ENCODE assay signal across 10 cellular contexts in genomic region chr6:158043008-158043407, GRCh38.
DNase-seq lines count a peak whose midpoint lies in the region; ATAC-seq and TF ChIP-seq lines count a peak whose summit lies in the region.
"Had no signal": no experiment of that assay in that cellular context is flagged by ENCODE, and none has a peak within 500 bp of the region (broad histone marks: within the 10 kb centered on the region; RNA-seq: fewer than 3 reads in every experiment).

No MANE protein-coding gene starts in this region.

- H3K36me3 ChIP-seq in vagina: no peaks in the 10 kb centered on the region
- H3K36me3 ChIP-seq: right lobe of liver had no signal

- H3K4me3 ChIP-seq in vagina: no peak overlapping the region
- H3K4me3 ChIP-seq: right lobe of liver had no signal

- no peak overlapping the region for H3K4me3 Mint-ChIP-seq in activated T-cell treated with anti-CD3 and anti-CD28 coated beads, Interleukin-2, amount 50 U/mL, for 4 hours

- DNase-seq in activated T-cell treated with anti-CD3 and anti-CD28 coated beads, Interleukin-2, amount 50 U/mL, for 4 hours: peak; percentile 1
- DNase-seq in activated T-cell treated with anti-CD3 and anti-CD28 coated beads for 4 hours (no peak), cardiac septum (ENCODE audit: low spot score) (peak; percentile 74), posterior vena cava (ENCODE audit: low spot score) (peak; percentile 78), vagina (ENCODE audit: extremely low spot score in 2 of 2) (no peak), foreskin keratinocyte (no peak), NCI-H1930 (lab: John Stamatoyannopoulos, UW) (no peak)
- DNase-seq: cerebellar nuclear complex had no signal

- TF ChIP-seq CTCF in vagina (IDR thresholded peaks at IDR 0.05) (no peak), foreskin keratinocyte (conservative IDR thresholded peaks at IDR 0.05) (no peak)

- peaks cover 36% of the 10 kb centered on the region for H3K4me1 Mint-ChIP-seq in activated T-cell treated with anti-CD3 and anti-CD28 coated beads, Interleukin-2, amount 50 U/mL, for 4 hours (ENCODE audit: low read depth)

- H3K36me3 Mint-ChIP-seq in activated T-cell treated with anti-CD3 and anti-CD28 coated beads, Interleukin-2, amount 50 U/mL, for 4 hours (ENCODE audit: insufficient read depth): peaks cover 33% of the 10 kb centered on the region

- H3K4me1 ChIP-seq in vagina: peaks cover 45% of the 10 kb centered on the region
- H3K4me1 ChIP-seq in foreskin keratinocyte: peaks cover 28% of the 10 kb centered on the region

- H3K27me3 Mint-ChIP-seq in activated T-cell treated with anti-CD3 and anti-CD28 coated beads, Interleukin-2, amount 50 U/mL, for 4 hours (ENCODE audit: low read depth): no peaks in the 10 kb centered on the region

- H3K9me3 Mint-ChIP-seq in activated T-cell treated with anti-CD3 and anti-CD28 coated beads, Interleukin-2, amount 50 U/mL, for 4 hours: no peaks in the 10 kb centered on the region

- no peak for ATAC-seq in activated T-cell treated with anti-CD3 and anti-CD28 coated beads, Interleukin-2, amount 50 U/mL, for 4 hours
- ATAC-seq in foreskin keratinocyte: no peak
- ATAC-seq in GM19467 (IDR thresholded peaks at IDR 0.05; ENCODE audit: unreplicated experiment): no peak

- H3K27ac ChIP-seq in vagina: peak overlapping the region; percentile 81
- H3K27ac ChIP-seq in foreskin keratinocyte: no peak overlapping the region
- H3K27ac ChIP-seq: right lobe of liver had no signal

- intact Hi-C loops in cardiac septum (cut with DNase I): loop anchor here (2.0 to 5.0 kb wide), 3 partner anchors 18 to 61 kb away; partner anchors contain the start of gene SYNJ2
- intact Hi-C loops in posterior vena cava (cut with DNase I): no loop called here
- intact Hi-C loops in vagina (cut with DNase I): no loop called here

- H3K9me3 ChIP-seq in vagina: no peaks in the 10 kb centered on the region
- H3K9me3 ChIP-seq: right lobe of liver had no signal

- no peak for TF ChIP-seq POLR2A in vagina (IDR thresholded peaks at IDR 0.05)

- H3K27me3 ChIP-seq in vagina (no peaks in the 10 kb centered on the region), foreskin keratinocyte (no peaks in the 10 kb centered on the region)
- H3K27me3 ChIP-seq: right lobe of liver had no signal

Comparison
In these comparisons a context has a peak if more than half of its experiments do, and no peak if none do; other contexts are left out.
1. DNase-seq: peak in activated T-cell treated with anti-CD3 and anti-CD28 coated beads, Interleukin-2, amount 50 U/mL, for 4 hours (single experiment), cardiac septum (single experiment) and posterior vena cava (single experiment); none in activated T-cell treated with anti-CD3 and anti-CD28 coated beads for 4 hours (single experiment), vagina (0 of 2), foreskin keratinocyte (0 of 2) and NCI-H1930 (0 of 2).